In genomic region chr5:19745247-19745646, GRCh38 we compare ENCODE assay signal across 24 cellular contexts.
"Had no signal": no experiment of that assay in that cellular context is flagged by ENCODE, and none has a peak within 500 bp of the region (broad histone marks: within the 10 kb centered on the region; RNA-seq: fewer than 3 reads in every experiment).

No MANE protein-coding gene starts in this region.

- ATAC-seq: heart left ventricle; left cardiac atrium; lower lobe of right lung; sciatic nerve; stimulated activated naive B cell treated with anti-CD40 and anti-IgM and Interleukin-4, amounts not matched to agents 10 μg/mL and 1 μg/mL and 100 μg/mL, for 72 hours; stimulated activated naive CD8-positive, alpha-beta T cell treated with anti-CD3 and anti-CD28 coated beads, Interleukin-15, amount 100 ng/mL, for 72 hours; upper lobe of right lung had no signal

- H3K9me3 ChIP-seq: heart left ventricle, left ventricle myocardium inferior, lower lobe of right lung, neutrophil, spleen, testis, tibial nerve, upper lobe of right lung had no signal

- H3K4me3 ChIP-seq: coronary artery, dorsolateral prefrontal cortex, heart left ventricle, left ventricle myocardium inferior, lower lobe of right lung, spleen, testis, tibial nerve, upper lobe of right lung had no signal

- H3K27me3 ChIP-seq: dorsolateral prefrontal cortex, heart left ventricle, neutrophil, spleen, testis, tibial nerve, upper lobe of right lung had no signal

- H3K4me1 ChIP-seq: heart left ventricle, left ventricle myocardium inferior, lower lobe of right lung, spleen, testis, tibial nerve, upper lobe of right lung had no signal

- H3K36me3 ChIP-seq: heart left ventricle, left ventricle myocardium inferior, lower lobe of right lung, neutrophil, spleen, tibial nerve, upper lobe of right lung had no signal

- H3K36me3 Mint-ChIP-seq: memory B cell; naive B cell; stimulated activated naive B cell treated with anti-CD40 and anti-IgM and Interleukin-4, amounts not matched to agents 10 μg/mL and 1 μg/mL and 100 μg/mL, for 72 hours had no signal

- H3K4me3 Mint-ChIP-seq: memory B cell; naive B cell; nephron; stimulated activated naive B cell treated with anti-CD40 and anti-IgM and Interleukin-4, amounts not matched to agents 10 μg/mL and 1 μg/mL and 100 μg/mL, for 72 hours; stimulated activated naive CD8-positive, alpha-beta T cell treated with anti-CD3 and anti-CD28 coated beads, Interleukin-15, amount 100 ng/mL, for 72 hours had no signal

- H3K9me3 Mint-ChIP-seq: memory B cell; naive B cell; nephron; stimulated activated naive B cell treated with anti-CD40 and anti-IgM and Interleukin-4, amounts not matched to agents 10 μg/mL and 1 μg/mL and 100 μg/mL, for 72 hours; stimulated activated naive CD8-positive, alpha-beta T cell treated with anti-CD3 and anti-CD28 coated beads, Interleukin-15, amount 100 ng/mL, for 72 hours had no signal

- H3K27ac ChIP-seq: coronary artery, dorsolateral prefrontal cortex, heart left ventricle, left ventricle myocardium inferior, lower lobe of right lung, neutrophil, spleen, testis, tibial nerve, upper lobe of right lung had no signal

- H3K4me1 Mint-ChIP-seq: memory B cell; naive B cell; nephron; stimulated activated naive B cell treated with anti-CD40 and anti-IgM and Interleukin-4, amounts not matched to agents 10 μg/mL and 1 μg/mL and 100 μg/mL, for 72 hours; stimulated activated naive CD8-positive, alpha-beta T cell treated with anti-CD3 and anti-CD28 coated beads, Interleukin-15, amount 100 ng/mL, for 72 hours had no signal

- DNase-seq: dorsolateral prefrontal cortex; effector CD8-positive, alpha-beta T cell; foreskin melanocyte; heart left ventricle; hypothalamus; kidney; left cardiac atrium; left ventricle myocardium inferior; lower lobe of right lung; naive B cell; spleen; stimulated activated CD4-positive, alpha-beta T cell treated with anti-CD3 and anti-CD28 coated beads, Interleukin-15, amount 100 ng/mL, for 24 hours; stimulated activated CD4-positive, alpha-beta T cell treated with anti-CD3 and anti-CD28 coated beads, Interleukin-1b, Interleukin-23, amount 100 ng/mL, for 48 hours; stimulated activated CD4-positive, alpha-beta T cell treated with anti-CD3 and anti-CD28 coated beads, Interleukin-4, amount 100 ng/mL, for 24 hours; stimulated activated naive B cell treated with anti-CD40 and anti-IgM and Interleukin-4, amounts not matched to agents 10 μg/mL and 1 μg/mL and 100 μg/mL, for 72 hours; stimulated activated naive CD8-positive, alpha-beta T cell treated with anti-CD3 and anti-CD28 coated beads, Interleukin-15, amount 100 ng/mL, for 72 hours; testis; upper lobe of right lung had no signal

- H3K27ac Mint-ChIP-seq: memory B cell; naive B cell; nephron; stimulated activated naive B cell treated with anti-CD40 and anti-IgM and Interleukin-4, amounts not matched to agents 10 μg/mL and 1 μg/mL and 100 μg/mL, for 72 hours; stimulated activated naive CD8-positive, alpha-beta T cell treated with anti-CD3 and anti-CD28 coated beads, Interleukin-15, amount 100 ng/mL, for 72 hours had no signal

- H3K27me3 Mint-ChIP-seq: memory B cell; naive B cell; stimulated activated naive B cell treated with anti-CD40 and anti-IgM and Interleukin-4, amounts not matched to agents 10 μg/mL and 1 μg/mL and 100 μg/mL, for 72 hours; stimulated activated naive CD8-positive, alpha-beta T cell treated with anti-CD3 and anti-CD28 coated beads, Interleukin-15, amount 100 ng/mL, for 72 hours had no signal
